ENCODE assay signal across 1 cellular context in genomic region chr2:30860715-30861114, GRCh38.
TF ChIP-seq lines count a peak whose summit lies in the region.

No MANE protein-coding gene starts in this region.

TF ChIP-seq in A549, 52 proteins besides CTCF, POLR2A, EP300 and RAD21 (continued from another document):
- TF ChIP-seq CEBPB (IDR thresholded peaks at IDR 0.05), result no peak
- TF ChIP-seq TP53 (CRISPR knock-in tag; IDR thresholded peaks at IDR 0.05), result no peak
- TF ChIP-seq MAZ (IDR thresholded peaks at IDR 0.05; ENCODE audit: borderline replicate concordance, low read depth, low read length), result no peak
- no peak for TF ChIP-seq ESRRA (IDR thresholded peaks at IDR 0.05; ENCODE audit: borderline replicate concordance, low read length)
- TF ChIP-seq SMC3 (IDR thresholded peaks at IDR 0.05), result no peak
TF ChIP-seq in A549: peak in this region for 1.
